Comparison of ENCODE assay signal across 22 cellular contexts in genomic region chrX:16251782-16252181, GRCh38.
"Had no signal": no experiment of that assay in that cellular context is flagged by ENCODE, and none has a peak within 500 bp of the region (broad histone marks: within the 10 kb centered on the region; RNA-seq: fewer than 3 reads in every experiment).

No MANE protein-coding gene starts in this region.

- H3K4me1 Mint-ChIP-seq: IgD-negative memory B cell had no signal

- H3K36me3 Mint-ChIP-seq: IgD-negative memory B cell had no signal

- H3K9me3 ChIP-seq: SJSA1 had no signal

- H3K27ac Mint-ChIP-seq: IgD-negative memory B cell had no signal

- H3K27me3 Mint-ChIP-seq: IgD-negative memory B cell had no signal

- H3K4me3 Mint-ChIP-seq: IgD-negative memory B cell had no signal

- H3K36me3 ChIP-seq: SJSA1 had no signal

- H3K4me1 ChIP-seq: SJSA1 had no signal

- H3K27ac ChIP-seq: HL-60, SJSA1, SK-N-MC had no signal

- H3K4me3 ChIP-seq: K562, SJSA1, SK-N-MC had no signal

- H3K27me3 ChIP-seq: SJSA1 had no signal

- ATAC-seq: K562 had no signal

- DNase-seq: MV-4-11, NCI-H1048, NCI-H1105, NCI-H1417, NCI-H1436 treated with DMSO at 0.1 percent for 48 hours, NCI-H1694, NCI-H187 treated with DMSO at 0.1 percent for 48 hours, NCI-H2029 treated with DMSO at 0.1 percent for 48 hours, NCI-H2171 treated with DMSO at 0.1 percent for 48 hours, NCI-H345, NCI-H446 treated with DMSO at 0.1 percent for 48 hours, NCI-H510A treated with DMSO at 0.1 percent for 48 hours, NCI-H69, NCI-H774, Right ventricle myocardium superior, RPMI8226, SIG-M5 had no signal
